18 cellular contexts compared by ENCODE assay signal in the genomic region with DNA sequence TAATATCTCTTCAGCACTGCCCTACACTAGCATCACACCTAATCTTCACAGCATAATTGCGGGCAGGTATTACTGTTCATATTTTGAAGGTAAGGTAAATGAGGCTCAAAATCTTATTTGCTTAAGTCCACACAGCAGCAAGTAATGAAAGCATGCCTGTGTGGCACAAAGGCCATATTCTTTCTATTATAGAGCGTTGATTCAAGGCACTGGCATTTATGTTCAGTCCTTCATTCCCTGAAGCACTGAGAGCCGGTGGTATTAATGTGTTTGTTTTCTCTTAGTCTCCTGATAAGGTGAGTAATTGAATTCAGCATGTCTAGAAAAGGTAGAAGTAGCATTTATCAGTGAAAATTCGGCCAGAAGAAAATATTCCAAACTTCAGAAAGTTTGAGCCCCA.
"Had no signal": no experiment of that assay in that cellular context is flagged by ENCODE, and none has a peak within 500 bp of the region (broad histone marks: within the 10 kb centered on the region; RNA-seq: fewer than 3 reads in every experiment).

No MANE protein-coding gene starts in this region.

- H3K27ac ChIP-seq: breast epithelium, esophagus muscularis mucosa, foreskin keratinocyte, heart right ventricle, neutrophil, ovary, psoas muscle, right atrium auricular region had no signal

- H3K4me3 ChIP-seq: breast epithelium, esophagus muscularis mucosa, heart right ventricle, ovary, psoas muscle, right atrium auricular region, smooth muscle cell had no signal

- H3K9me3 ChIP-seq: breast epithelium, esophagus muscularis mucosa, heart right ventricle, neutrophil, ovary, psoas muscle, right atrium auricular region had no signal

- DNase-seq: activated CD8-positive, alpha-beta memory T cell treated with anti-CD3 and anti-CD28 coated beads for 24 hours; activated effector memory CD4-positive, alpha-beta T cell treated with anti-CD3 and anti-CD28 coated beads, Interleukin-2, amount 50 U/mL, for 16 hours; activated naive CD8-positive, alpha-beta T cell treated with anti-CD3 and anti-CD28 coated beads, Interleukin-2, amount 10 ng/mL, durations not matched to agents 7 days and 5 days; central memory CD4-positive, alpha-beta T cell; heart right ventricle; left ventricle myocardium superior; naive B cell; psoas muscle had no signal

- ATAC-seq: stimulated activated memory B cell treated with anti-CD40 and anti-IgM and Interleukin-4, amounts not matched to agents 10 μg/mL and 1 μg/mL and 100 μg/mL, for 72 hours had no signal

- H3K36me3 ChIP-seq: breast epithelium, neutrophil, ovary had no signal

- FAIRE-seq: astrocyte, urothelium cell line had no signal

- H3K27me3 ChIP-seq: breast epithelium, esophagus muscularis mucosa, foreskin keratinocyte, heart right ventricle, neutrophil, ovary, right atrium auricular region had no signal

- H3K4me1 ChIP-seq: breast epithelium, foreskin keratinocyte, psoas muscle had no signal
